In genomic region chr14:56896231-56896630, GRCh38 we compare ENCODE assay signal across 1 cellular context.
TF ChIP-seq lines count a peak whose summit lies in the region.

No MANE protein-coding gene starts in this region.

TF ChIP-seq in H1, 55 proteins besides CTCF, POLR2A, EP300 and RAD21 (continued from another document):
- no peak for TF ChIP-seq EZH2 (IDR thresholded peaks at IDR 0.05; ENCODE audit: low read depth, low read length, severe bottlenecking)
- no peak for TF ChIP-seq PHF8 (conservative IDR thresholded peaks at IDR 0.05; ENCODE audit: low read depth, low read length)
- no peak for TF ChIP-seq RBBP5 (IDR thresholded peaks at IDR 0.05; ENCODE audit: borderline replicate concordance, low read depth, low read length)
- no peak for TF ChIP-seq RXRA (IDR thresholded peaks at IDR 0.05; ENCODE audit: insufficient read depth, low read depth, low read length)
- TF ChIP-seq CHD2 (IDR thresholded peaks at IDR 0.05; ENCODE audit: low read length): no peak
- TF ChIP-seq ASH2L (IDR thresholded peaks at IDR 0.05; ENCODE audit: low read length): no peak
- no peak for TF ChIP-seq CBX8 (IDR thresholded peaks at IDR 0.05; ENCODE audit: borderline replicate concordance, low read depth, low read length)
- no peak for TF ChIP-seq SIX5 (IDR thresholded peaks at IDR 0.05; ENCODE audit: low read depth, low read length)
TF ChIP-seq in H1: peak in this region for 0.
